Comparison of ENCODE assay signal across 23 cellular contexts in the genomic region with DNA sequence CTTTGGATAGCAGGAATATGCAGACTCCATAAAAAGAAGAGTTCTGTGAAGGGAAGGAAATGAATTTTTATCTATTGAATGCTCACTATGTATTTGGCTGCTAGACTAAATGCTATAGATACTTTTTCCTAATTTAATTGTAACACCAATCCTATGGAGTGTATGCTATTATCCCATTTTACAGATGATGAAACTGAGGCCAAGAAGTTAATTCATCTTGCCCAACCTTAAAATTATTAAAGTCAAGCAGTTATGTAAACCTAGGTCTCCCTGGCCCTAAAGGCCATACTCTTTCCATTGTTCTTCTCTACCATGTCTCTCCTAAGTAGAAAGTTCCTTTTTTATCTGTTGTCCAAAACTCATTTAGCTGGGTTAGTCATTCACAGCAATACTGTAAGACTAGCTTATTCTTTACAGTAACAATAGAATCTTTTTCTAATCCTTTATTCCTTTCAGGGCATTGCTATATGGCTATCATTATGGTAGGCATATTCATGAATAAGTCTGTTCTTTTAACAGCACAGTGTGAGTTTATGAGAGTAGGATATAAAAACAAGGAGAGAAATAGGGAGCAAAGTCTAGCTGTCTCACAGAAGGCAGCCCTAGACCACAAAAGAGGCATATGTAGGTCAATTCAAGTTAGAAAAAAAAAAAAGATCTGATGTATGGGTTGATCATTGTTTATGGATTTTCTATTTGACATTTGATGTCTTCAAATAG. TPM values are rescaled to one million over a fixed set of nuclear protein-coding genes. Genes with fewer than 3 reads are reported as not detected.
A peak's percentile ranks its signal among the peaks of the same experiment; 100 is the strongest.
DNase-seq lines count a peak whose midpoint lies in the region; ATAC-seq and TF ChIP-seq lines count a peak whose summit lies in the region.
"Had no signal": no experiment of that assay in that cellular context is flagged by ENCODE, and none has a peak within 500 bp of the region (broad histone marks: within the 10 kb centered on the region; RNA-seq: fewer than 3 reads in every experiment).

No MANE protein-coding gene starts in this region.

- H3K4me1 Mint-ChIP-seq in MCF 10A (ENCODE audit: insufficient read depth, unreplicated experiment) (peaks cover 9% of the 10 kb centered on the region), T-helper 17 cell (peaks cover 43% of the 10 kb centered on the region)
- peaks cover 8 to 29% of the 10 kb centered on the region in 2 donors for H3K4me1 Mint-ChIP-seq in effector memory CD8-positive, alpha-beta T cell (ENCODE audit: low read depth in 2 of 2)
- peaks cover 54% of the 10 kb centered on the region for H3K4me1 Mint-ChIP-seq in stimulated activated memory B cell treated with anti-CD40 and anti-IgM and Interleukin-4, amounts not matched to agents 10 μg/mL and 1 μg/mL and 100 μg/mL, for 72 hours

- intact Hi-C loops in MCF 10A (cut with micrococcal nuclease) = no loop called here
- intact Hi-C loops in breast epithelium (cut with DNase I; ENCODE audit: low total_unique reads) = no loop called here

- ATAC-seq in T-helper 17 cell = peak; percentile 79
- peak; percentile 63 for ATAC-seq in effector memory CD8-positive, alpha-beta T cell (replicated peaks)
- no peak for ATAC-seq in stimulated activated memory B cell treated with anti-CD40 and anti-IgM and Interleukin-4, amounts not matched to agents 10 μg/mL and 1 μg/mL and 100 μg/mL, for 72 hours
- ATAC-seq: activated CD4-positive, CD25-positive, alpha-beta regulatory T cell treated with anti-CD3 and anti-CD28 coated beads, Interleukin-2, amount 50 U/mL, for 24 hours had no signal

- POLR2A ChIA-PET in MCF 10A (lab: Yijun Ruan, JAX) = no interaction called here

- H3K27me3 Mint-ChIP-seq in MCF 10A (ENCODE audit: insufficient read depth, unreplicated experiment) (no peaks in the 10 kb centered on the region), T-helper 17 cell (no peaks in the 10 kb centered on the region)
- H3K27me3 Mint-ChIP-seq in effector memory CD8-positive, alpha-beta T cell = no peaks in the 10 kb centered on the region
- no peaks in the 10 kb centered on the region for H3K27me3 Mint-ChIP-seq in stimulated activated memory B cell treated with anti-CD40 and anti-IgM and Interleukin-4, amounts not matched to agents 10 μg/mL and 1 μg/mL and 100 μg/mL, for 72 hours
- H3K27me3 Mint-ChIP-seq: activated CD4-positive, alpha-beta memory T cell treated with anti-CD3 and anti-CD28 coated beads for 36 hours had no signal

- TF ChIP-seq POLR2A in breast epithelium (IDR thresholded peaks at IDR 0.05) = no peak

- H3K27me3 ChIP-seq in breast epithelium = no peaks in the 10 kb centered on the region
- H3K27me3 ChIP-seq: adrenal gland, stomach, thyroid gland had no signal

- H3K27ac Mint-ChIP-seq in MCF 10A (ENCODE audit: low read depth, unreplicated experiment) (peak overlapping the region; percentile 32), T-helper 17 cell (peak overlapping the region; percentile 91)
- no peak overlapping the region for H3K27ac Mint-ChIP-seq in effector memory CD8-positive, alpha-beta T cell
- peak overlapping the region; percentile 70 for H3K27ac Mint-ChIP-seq in stimulated activated memory B cell treated with anti-CD40 and anti-IgM and Interleukin-4, amounts not matched to agents 10 μg/mL and 1 μg/mL and 100 μg/mL, for 72 hours

- H3K4me3 Mint-ChIP-seq in MCF 10A (ENCODE audit: unreplicated experiment) (no peak overlapping the region), T-helper 17 cell (peak overlapping the region; percentile 86)
- H3K4me3 Mint-ChIP-seq in effector memory CD8-positive, alpha-beta T cell = no peak overlapping the region
- H3K4me3 Mint-ChIP-seq in stimulated activated memory B cell treated with anti-CD40 and anti-IgM and Interleukin-4, amounts not matched to agents 10 μg/mL and 1 μg/mL and 100 μg/mL, for 72 hours = no peak overlapping the region
- H3K4me3 Mint-ChIP-seq: activated CD4-positive, alpha-beta memory T cell treated with anti-CD3 and anti-CD28 coated beads for 36 hours had no signal

- DNase-seq in MCF 10A (ENCODE audit: unreplicated experiment) (no peak), breast epithelium (ENCODE audit: low spot score in 2 of 2) (no peak), T-helper 17 cell (no peak), NCI-H345 treated with DMSO at 0.1 percent for 48 hours (lab: John Stamatoyannopoulos, UW; ENCODE audit: unreplicated experiment) (no peak), OCI-M2 (lab: John Stamatoyannopoulos, UW; ENCODE audit: unreplicated experiment) (no peak)
- no peak for DNase-seq in effector memory CD8-positive, alpha-beta T cell
- DNase-seq in activated CD4-positive, alpha-beta T cell treated with anti-CD3 and anti-CD28 coated beads, Interleukin-2, amount 50 U/mL, for 4 hours = no peak
- DNase-seq: activated CD4-positive, alpha-beta memory T cell treated with anti-CD3 and anti-CD28 coated beads for 36 hours; activated gamma-delta T cell; adrenal gland; AML-193; DMS153; head of caudate nucleus; IMR-90; NCI-H1048; NCI-H187 treated with DMSO at 0.1 percent for 48 hours; NCI-H524 treated with DMSO at 0.1 percent for 48 hours; stimulated activated CD4-positive, alpha-beta T cell treated with anti-CD3 and anti-CD28 coated beads, Interleukin-15, amount 100 ng/mL, for 24 hours; stomach; T-helper 1 cell; thyroid gland had no signal

- no peak overlapping the region for H3K4me3 ChIP-seq in breast epithelium
- H3K4me3 ChIP-seq: stomach, thyroid gland had no signal

- no peaks in the 10 kb centered on the region for H3K4me1 ChIP-seq in breast epithelium

- peaks cover 7% of the 10 kb centered on the region for H3K36me3 Mint-ChIP-seq in MCF 10A (ENCODE audit: insufficient read depth, unreplicated experiment)
- H3K36me3 Mint-ChIP-seq in T-helper 17 cell (ENCODE audit: low read depth) = peaks cover 9% of the 10 kb centered on the region
- peaks cover 6% of the 10 kb centered on the region for H3K36me3 Mint-ChIP-seq in effector memory CD8-positive, alpha-beta T cell (ENCODE audit: insufficient read depth)
- peaks cover 13% of the 10 kb centered on the region for H3K36me3 Mint-ChIP-seq in stimulated activated memory B cell treated with anti-CD40 and anti-IgM and Interleukin-4, amounts not matched to agents 10 μg/mL and 1 μg/mL and 100 μg/mL, for 72 hours

- no TSS peak for BruUV-seq in MCF 10A (replicated peaks; lab: Mats Ljungman, UMichigan)

- TF ChIP-seq CTCF in MCF 10A (IDR thresholded peaks at IDR 0.05; ENCODE audit: unreplicated experiment) = no peak
- no peak for TF ChIP-seq CTCF in breast epithelium (IDR thresholded peaks at IDR 0.05)

- peak overlapping the region in 1 of 2 donors; percentile 62 for H3K27ac ChIP-seq in breast epithelium

- no peaks in the 10 kb centered on the region for H3K9me3 ChIP-seq in breast epithelium
- H3K9me3 ChIP-seq in T-helper 17 cell (ENCODE audit: control insufficient read depth, low read length, poor library complexity, severe bottlenecking) = no peaks in the 10 kb centered on the region
- H3K9me3 ChIP-seq: adrenal gland, stomach, thyroid gland had no signal

- CTCF ChIA-PET in MCF 10A (lab: Yijun Ruan, JAX) = no interaction called here

- no peaks in the 10 kb centered on the region for H3K9me3 Mint-ChIP-seq in MCF 10A (ENCODE audit: unreplicated experiment)
- H3K9me3 Mint-ChIP-seq in effector memory CD8-positive, alpha-beta T cell = no peaks in the 10 kb centered on the region
- H3K9me3 Mint-ChIP-seq in stimulated activated memory B cell treated with anti-CD40 and anti-IgM and Interleukin-4, amounts not matched to agents 10 μg/mL and 1 μg/mL and 100 μg/mL, for 72 hours = no peaks in the 10 kb centered on the region
- H3K9me3 Mint-ChIP-seq: activated CD4-positive, alpha-beta memory T cell treated with anti-CD3 and anti-CD28 coated beads for 36 hours had no signal

- H3K36me3 ChIP-seq in breast epithelium = no peaks in the 10 kb centered on the region
- H3K36me3 ChIP-seq: adrenal gland, stomach, thyroid gland had no signal

RNA-seq across cellular contexts. Expression of a gene that starts 50.5 kb away (rescaled TPM):
- total RNA-seq in MCF 10A (2022) = 5.3 and 8.6 TPM in 2 replicates
- total RNA-seq in breast epithelium = 10 to 100 TPM; 45.6 to 82.8 (median 68.2) TPM
- total RNA-seq in T-helper 17 cell = 10 to 100 TPM; 29.2 to 34.9 TPM

Comparison
In these comparisons a context has a peak if more than half of its experiments do, and no peak if none do; other contexts are left out.
1. H3K27ac Mint-ChIP-seq: peak in MCF 10A (single experiment), T-helper 17 cell (single experiment) and stimulated activated memory B cell treated with anti-CD40 and anti-IgM and Interleukin-4, amounts not matched to agents 10 μg/mL and 1 μg/mL and 100 μg/mL, for 72 hours (single experiment); none in effector memory CD8-positive, alpha-beta T cell (0 of 2).